In the genomic region with DNA sequence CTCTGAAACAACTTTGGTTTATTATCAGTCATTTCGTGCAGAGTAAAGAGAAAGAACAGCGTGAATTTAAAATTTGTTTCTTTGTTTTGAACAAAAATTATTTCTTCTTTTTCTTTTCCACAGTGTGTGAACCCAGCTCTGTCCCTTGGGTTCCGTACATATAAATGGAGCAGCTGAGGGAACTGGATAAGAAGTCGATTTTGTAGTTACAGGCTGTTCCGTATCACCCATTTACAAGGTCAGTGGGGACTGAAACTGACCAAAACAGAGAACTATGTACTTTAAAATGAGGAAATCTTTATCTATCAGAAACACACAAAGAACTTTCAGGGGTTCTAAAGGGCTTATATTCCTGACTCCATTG, we compare ENCODE assay signal across 23 cellular contexts. TPM values are rescaled to one million over a fixed set of nuclear protein-coding genes. Genes with fewer than 3 reads are reported as not detected.
"Had no signal": no experiment of that assay in that cellular context is flagged by ENCODE, and none has a peak within 500 bp of the region (broad histone marks: within the 10 kb centered on the region; RNA-seq: fewer than 3 reads in every experiment).

No MANE protein-coding gene starts in this region.

- H3K36me3 Mint-ChIP-seq: activated naive CD4-positive, alpha-beta T cell treated with anti-CD3 and anti-CD28 coated beads, Interleukin-2, amount 50 U/mL, for 72 hours; memory B cell had no signal

- H3K27me3 Mint-ChIP-seq: activated B cell treated with CpG ODN at 0.5 μM for 24 hours; activated CD4-positive, alpha-beta T cell treated with anti-CD3 and anti-CD28 coated beads for 36 hours; activated T-cell treated with anti-CD3 and anti-CD28 coated beads, Interleukin-2, amount 50 U/mL, for 24 hours; activated T-helper 17 cell treated with anti-CD3 and anti-CD28 coated beads, Interleukin-2, amount 50 U/mL, for 72 hours; central memory CD8-positive, alpha-beta T cell; memory B cell; type B pancreatic cell had no signal

- H3K27ac Mint-ChIP-seq: activated B cell treated with CpG ODN at 0.5 μM for 24 hours; activated CD4-positive, alpha-beta T cell treated with anti-CD3 and anti-CD28 coated beads for 36 hours; activated naive CD4-positive, alpha-beta T cell treated with anti-CD3 and anti-CD28 coated beads, Interleukin-2, amount 50 U/mL, for 72 hours; activated T-cell treated with anti-CD3 and anti-CD28 coated beads, Interleukin-2, amount 50 U/mL, for 24 hours; activated T-helper 17 cell treated with anti-CD3 and anti-CD28 coated beads, Interleukin-2, amount 50 U/mL, for 72 hours; memory B cell; T-helper 2 cell treated with Interferon-gamma antibody and Interleukin-4, amounts not matched to agents 5 μg/mL and 100 μg/mL, for 36 hours; type B pancreatic cell had no signal

- H3K27me3 ChIP-seq: ascending aorta, brain microvascular endothelial cell, esophagus muscularis mucosa, spleen, vagina had no signal

- DNase-seq: activated B cell treated with CpG ODN at 0.5 μM for 24 hours; activated CD4-positive, alpha-beta T cell treated with anti-CD3 and anti-CD28 coated beads for 36 hours; activated CD4-positive, alpha-beta T cell treated with anti-CD3 and anti-CD28 coated beads, Interleukin-2, amount 50 U/mL, for 4 hours; activated CD8-positive, alpha-beta memory T cell treated with anti-CD3 and anti-CD28 coated beads for 24 hours; activated CD8-positive, alpha-beta memory T cell treated with anti-CD3 and anti-CD28 coated beads, Interleukin-2, amount 50 U/mL, for 4 hours; activated T-cell treated with anti-CD3 and anti-CD28 coated beads, Interleukin-2, amount 50 U/mL, for 24 hours; brain microvascular endothelial cell; kidney glomerular epithelial cell; mucosa of descending colon; spleen; stimulated activated CD4-positive, alpha-beta T cell treated with anti-CD3 and anti-CD28 coated beads, Interleukin-4, amount 100 ng/mL, for 1 hour; stimulated activated naive CD4-positive, alpha-beta T cell had no signal

- H3K4me1 Mint-ChIP-seq: central memory CD8-positive, alpha-beta T cell; memory B cell had no signal

- H3K4me3 ChIP-seq: ascending aorta, esophagus muscularis mucosa, mucosa of descending colon, spleen, thoracic aorta, vagina had no signal

- H3K4me3 Mint-ChIP-seq: activated B cell treated with CpG ODN at 0.5 μM for 24 hours; activated CD4-positive, alpha-beta T cell treated with anti-CD3 and anti-CD28 coated beads for 36 hours; activated T-cell treated with anti-CD3 and anti-CD28 coated beads, Interleukin-2, amount 50 U/mL, for 24 hours; activated T-helper 17 cell treated with anti-CD3 and anti-CD28 coated beads, Interleukin-2, amount 50 U/mL, for 72 hours; central memory CD8-positive, alpha-beta T cell; memory B cell; T-helper 2 cell treated with Interferon-gamma antibody and Interleukin-4, amounts not matched to agents 5 μg/mL and 100 μg/mL, for 36 hours; type B pancreatic cell had no signal

- H3K36me3 ChIP-seq: ascending aorta, brain microvascular endothelial cell, esophagus muscularis mucosa, spleen, thoracic aorta, vagina had no signal

- H3K27ac ChIP-seq: ascending aorta, brain microvascular endothelial cell, esophagus muscularis mucosa, thoracic aorta, vagina had no signal

- H3K9me3 Mint-ChIP-seq: activated B cell treated with CpG ODN at 0.5 μM for 24 hours; activated naive CD4-positive, alpha-beta T cell treated with anti-CD3 and anti-CD28 coated beads, Interleukin-2, amount 50 U/mL, for 72 hours; activated T-cell treated with anti-CD3 and anti-CD28 coated beads, Interleukin-2, amount 50 U/mL, for 24 hours; activated T-helper 17 cell treated with anti-CD3 and anti-CD28 coated beads, Interleukin-2, amount 50 U/mL, for 72 hours; central memory CD8-positive, alpha-beta T cell; memory B cell; T-helper 2 cell treated with Interferon-gamma antibody and Interleukin-4, amounts not matched to agents 5 μg/mL and 100 μg/mL, for 36 hours had no signal

- H3K9me3 ChIP-seq: ascending aorta, esophagus muscularis mucosa, mucosa of descending colon, spleen, thoracic aorta, vagina had no signal

RNA-seq across cellular contexts. Expression of gene PRPH, which starts 38.7 kb away (rescaled TPM):
- total RNA-seq: activated B cell treated with CpG ODN at 0.5 μM for 24 hours; activated CD4-positive, alpha-beta T cell treated with anti-CD3 and anti-CD28 coated beads for 36 hours; activated naive CD4-positive, alpha-beta T cell treated with anti-CD3 and anti-CD28 coated beads, Interleukin-2, amount 50 U/mL, for 72 hours; ascending aorta; renal cortical epithelial cell had no signal
